Comparison of ENCODE assay signal across 25 cellular contexts in the genomic region with DNA sequence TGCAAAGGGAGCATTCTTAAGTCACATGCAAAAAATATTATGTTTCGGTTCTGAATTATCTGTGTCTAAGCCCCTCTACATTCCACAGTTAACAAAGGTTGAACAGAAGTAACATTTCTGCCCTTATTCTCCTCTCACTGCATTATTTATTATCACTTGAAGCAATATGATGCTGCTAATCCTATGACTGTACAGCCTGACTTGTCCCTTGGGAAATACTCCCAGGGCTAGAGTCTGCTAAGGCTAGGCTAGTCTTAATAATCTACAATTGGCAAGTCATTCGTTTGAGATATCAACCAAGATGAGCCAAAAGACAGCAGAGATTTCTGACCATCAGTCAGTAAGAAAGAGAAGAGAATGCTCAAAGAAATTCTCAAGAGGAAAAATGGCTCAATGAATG.
DNase-seq lines count a peak whose midpoint lies in the region; ATAC-seq, FAIRE-seq and TF ChIP-seq lines count a peak whose summit lies in the region.
"Had no signal": no experiment of that assay in that cellular context is flagged by ENCODE, and none has a peak within 500 bp of the region (broad histone marks: within the 10 kb centered on the region; RNA-seq: fewer than 3 reads in every experiment).

No MANE protein-coding gene starts in this region.

- H3K4me3 ChIP-seq in AG04449 (ENCODE audit: low read depth, low read length) = no peak overlapping the region
- no peak overlapping the region for H3K4me3 ChIP-seq in astrocyte (ENCODE audit: insufficient read depth, low read depth, low read length)
- no peak overlapping the region for H3K4me3 ChIP-seq in gastrocnemius medialis
- H3K4me3 ChIP-seq: ascending aorta, heart right ventricle, right lobe of liver, SJSA1, upper lobe of left lung had no signal

- in situ Hi-C loops in gastrocnemius medialis (cut with MboI; ENCODE audit: low sequenced_read_pairs in 4 of 4) = no loop called here

- no peaks in the 10 kb centered on the region for H3K27me3 Mint-ChIP-seq in astrocyte (ENCODE audit: low read depth, unreplicated experiment)
- H3K27me3 Mint-ChIP-seq in activated CD8-positive, alpha-beta T cell treated with anti-CD3 and anti-CD28 coated beads, Interleukin-2, amount 10 ng/mL, durations not matched to agents 7 days and 5 days (ENCODE audit: low read depth) = no peaks in the 10 kb centered on the region
- H3K27me3 Mint-ChIP-seq: activated naive CD4-positive, alpha-beta T cell treated with anti-CD3 and anti-CD28 coated beads, Interleukin-2, amount 50 U/mL, for 24 hours had no signal

- intact Hi-C loops in gastrocnemius medialis (cut with DNase I; ENCODE audit: low total_unique reads) (no loop called here), left colon (cut with DNase I, micrococcal nuclease) (no loop called here)

- no peak overlapping the region for H3K27ac Mint-ChIP-seq in astrocyte (ENCODE audit: unreplicated experiment)
- H3K27ac Mint-ChIP-seq in activated CD8-positive, alpha-beta T cell treated with anti-CD3 and anti-CD28 coated beads, Interleukin-2, amount 10 ng/mL, durations not matched to agents 7 days and 5 days = no peak overlapping the region
- H3K27ac Mint-ChIP-seq: activated naive CD4-positive, alpha-beta T cell treated with anti-CD3 and anti-CD28 coated beads, Interleukin-2, amount 50 U/mL, for 24 hours; activated T-cell treated with anti-CD3 and anti-CD28 coated beads, Interleukin-2, amount 50 U/mL, for 72 hours; nephron progenitor cell; T-helper 1 cell treated with Interleukin-12 subunit alpha and Interleukin-12 subunit beta and Interleukin-4 antibody, amounts not matched to agents 30 μg/mL and 1 μg/mL, for 36 hours had no signal

- no peaks in the 10 kb centered on the region for H3K4me1 Mint-ChIP-seq in astrocyte (ENCODE audit: low read depth, unreplicated experiment)
- H3K4me1 Mint-ChIP-seq in activated CD8-positive, alpha-beta T cell treated with anti-CD3 and anti-CD28 coated beads, Interleukin-2, amount 10 ng/mL, durations not matched to agents 7 days and 5 days (ENCODE audit: low read depth) = no peaks in the 10 kb centered on the region
- H3K4me1 Mint-ChIP-seq: activated naive CD4-positive, alpha-beta T cell treated with anti-CD3 and anti-CD28 coated beads, Interleukin-2, amount 50 U/mL, for 24 hours had no signal

- H2AFZ ChIP-seq in astrocyte (ENCODE audit: low read depth, low read length) = no peak overlapping the region
- H2AFZ ChIP-seq: parathyroid adenoma had no signal

- H3K9me3 ChIP-seq in astrocyte (ENCODE audit: insufficient read depth, low read depth, low read length) = no peaks in the 10 kb centered on the region
- no peaks in the 10 kb centered on the region for H3K9me3 ChIP-seq in gastrocnemius medialis
- H3K9me3 ChIP-seq: ascending aorta, heart right ventricle, right lobe of liver, SJSA1, upper lobe of left lung had no signal

- peak; percentile 99 for FAIRE-seq in astrocyte (lab: Jason Lieb, UNC)
- FAIRE-seq: RCC 7860 had no signal

- H3K27ac ChIP-seq in astrocyte (ENCODE audit: low read depth, low read length) (no peak overlapping the region), gastrocnemius medialis (no peak overlapping the region)
- H3K27ac ChIP-seq: ascending aorta, heart right ventricle, parathyroid adenoma, right lobe of liver, SJSA1, upper lobe of left lung had no signal

- H3K4me3 Mint-ChIP-seq in astrocyte (ENCODE audit: unreplicated experiment) = no peak overlapping the region
- H3K4me3 Mint-ChIP-seq in activated CD8-positive, alpha-beta T cell treated with anti-CD3 and anti-CD28 coated beads, Interleukin-2, amount 10 ng/mL, durations not matched to agents 7 days and 5 days = no peak overlapping the region
- H3K4me3 Mint-ChIP-seq: activated naive CD4-positive, alpha-beta T cell treated with anti-CD3 and anti-CD28 coated beads, Interleukin-2, amount 50 U/mL, for 24 hours; activated T-cell treated with anti-CD3 and anti-CD28 coated beads, Interleukin-2, amount 50 U/mL, for 72 hours; nephron progenitor cell; T-helper 1 cell treated with Interleukin-12 subunit alpha and Interleukin-12 subunit beta and Interleukin-4 antibody, amounts not matched to agents 30 μg/mL and 1 μg/mL, for 36 hours had no signal

- H4K20me1 ChIP-seq in astrocyte (ENCODE audit: insufficient read depth, low read length) = no peaks in the 10 kb centered on the region

- H3K36me3 ChIP-seq in astrocyte (ENCODE audit: insufficient read depth, low read length) = no peaks in the 10 kb centered on the region
- H3K36me3 ChIP-seq in gastrocnemius medialis = no peaks in the 10 kb centered on the region
- H3K36me3 ChIP-seq: ascending aorta, heart right ventricle, right lobe of liver, SJSA1, upper lobe of left lung had no signal

- H3K4me1 ChIP-seq in astrocyte (ENCODE audit: insufficient read depth, low read length) (no peaks in the 10 kb centered on the region), gastrocnemius medialis (no peaks in the 10 kb centered on the region)
- H3K4me1 ChIP-seq: ascending aorta, heart right ventricle, parathyroid adenoma, right lobe of liver, SJSA1, upper lobe of left lung had no signal

- TF ChIP-seq CTCF in AG04449 (IDR thresholded peaks at IDR 0.05; ENCODE audit: insufficient read depth, low read length, missing control alignments) (no peak), astrocyte (IDR thresholded peaks at IDR 0.05; ENCODE audit: insufficient read depth, low read depth, low read length) (no peak), gastrocnemius medialis (IDR thresholded peaks at IDR 0.05 in 4 of 5, conservative IDR thresholded peaks at IDR 0.05 in 1 of 5) (no peak)

- H3K9me3 Mint-ChIP-seq in astrocyte (ENCODE audit: unreplicated experiment) = peaks cover 2% of the 10 kb centered on the region
- peaks cover 4% of the 10 kb centered on the region for H3K9me3 Mint-ChIP-seq in activated CD8-positive, alpha-beta T cell treated with anti-CD3 and anti-CD28 coated beads, Interleukin-2, amount 10 ng/mL, durations not matched to agents 7 days and 5 days (ENCODE audit: insufficient read depth)
- H3K9me3 Mint-ChIP-seq: activated naive CD4-positive, alpha-beta T cell treated with anti-CD3 and anti-CD28 coated beads, Interleukin-2, amount 50 U/mL, for 24 hours; T-helper 1 cell treated with Interleukin-12 subunit alpha and Interleukin-12 subunit beta and Interleukin-4 antibody, amounts not matched to agents 30 μg/mL and 1 μg/mL, for 36 hours had no signal

- H3K36me3 Mint-ChIP-seq in astrocyte (ENCODE audit: low read depth, unreplicated experiment) = no peaks in the 10 kb centered on the region
- H3K36me3 Mint-ChIP-seq in activated CD8-positive, alpha-beta T cell treated with anti-CD3 and anti-CD28 coated beads, Interleukin-2, amount 10 ng/mL, durations not matched to agents 7 days and 5 days (ENCODE audit: low read depth) = no peaks in the 10 kb centered on the region
- H3K36me3 Mint-ChIP-seq: activated naive CD4-positive, alpha-beta T cell treated with anti-CD3 and anti-CD28 coated beads, Interleukin-2, amount 50 U/mL, for 24 hours had no signal

- no peak overlapping the region for H3K4me2 ChIP-seq in astrocyte (ENCODE audit: low read length)

- no peak for ATAC-seq in gastrocnemius medialis
- no peak for ATAC-seq in activated CD8-positive, alpha-beta T cell treated with anti-CD3 and anti-CD28 coated beads, Interleukin-2, amount 10 ng/mL, durations not matched to agents 7 days and 5 days
- ATAC-seq in left colon = no peak
- ATAC-seq: activated T-cell treated with anti-CD3 and anti-CD28 coated beads, Interleukin-2, amount 50 U/mL, for 72 hours; heart right ventricle; left ventricle myocardium superior; right lobe of liver had no signal

- H3K79me2 ChIP-seq in astrocyte (ENCODE audit: insufficient read depth, low read length) = no peaks in the 10 kb centered on the region
- H3K79me2 ChIP-seq: parathyroid adenoma had no signal

- H3K27me3 ChIP-seq in astrocyte (ENCODE audit: insufficient read depth, low read length) (no peaks in the 10 kb centered on the region), gastrocnemius medialis (no peaks in the 10 kb centered on the region)
- H3K27me3 ChIP-seq: ascending aorta, heart right ventricle, right lobe of liver, SJSA1, upper lobe of left lung had no signal

- POLR2A ChIA-PET in AG04449 (lab: Yijun Ruan, JAX) = no interaction called here
- POLR2A ChIA-PET in activated CD8-positive, alpha-beta T cell treated with anti-CD3 and anti-CD28 coated beads, Interleukin-2, amount 10 ng/mL, durations not matched to agents 7 days and 5 days (lab: Charles Lee) = no interaction called here

- CTCF ChIA-PET in AG04449 (lab: Yijun Ruan, JAX) = no interaction called here
- CTCF ChIA-PET in activated CD8-positive, alpha-beta T cell treated with anti-CD3 and anti-CD28 coated beads, Interleukin-2, amount 10 ng/mL, durations not matched to agents 7 days and 5 days (lab: Charles Lee) = no interaction called here

- peak; percentile 28 for DNase-seq in AG04449 (ENCODE audit: low read depth, low spot score)
- peak; percentile 57 for DNase-seq in GM04504 (ENCODE audit: low read depth)
- no peak for DNase-seq in astrocyte (ENCODE audit: low read depth)
- DNase-seq in hepatic stellate cell (ENCODE audit: low spot score) = peak; percentile 37
- DNase-seq in NCI-H187 (lab: John Stamatoyannopoulos, UW) = no peak
- no peak for DNase-seq in gastrocnemius medialis
- DNase-seq in activated CD8-positive, alpha-beta T cell treated with anti-CD3 and anti-CD28 coated beads, Interleukin-2, amount 10 ng/mL, durations not matched to agents 7 days and 5 days = no peak
- DNase-seq in left colon = no peak
- DNase-seq: activated CD4-positive, alpha-beta T cell treated with anti-CD3 and anti-CD28 coated beads for 4 hours; activated T-cell treated with anti-CD3 and anti-CD28 coated beads, Interleukin-2, amount 50 U/mL, for 72 hours; cerebellar nuclear complex; erythroblast; heart right ventricle; left ventricle myocardium superior; NCI-H1092; NCI-H510A treated with DMSO at 0.1 percent for 48 hours; nephron progenitor cell; right lobe of liver; upper lobe of left lung had no signal

- TF ChIP-seq POLR2A in gastrocnemius medialis (IDR thresholded peaks at IDR 0.05) = no peak

- no peak overlapping the region for H3K9ac ChIP-seq in astrocyte (ENCODE audit: low read length)
- H3K9ac ChIP-seq: parathyroid adenoma had no signal

Comparison
In these comparisons a context has a peak if more than half of its experiments do, and no peak if none do; other contexts are left out.
1. DNase-seq: peak in AG04449 (single experiment), GM04504 (single experiment) and hepatic stellate cell (single experiment); none in astrocyte (single experiment), NCI-H187 (0 of 2), gastrocnemius medialis (0 of 2), activated CD8-positive, alpha-beta T cell treated with anti-CD3 and anti-CD28 coated beads, Interleukin-2, amount 10 ng/mL, durations not matched to agents 7 days and 5 days (single experiment) and left colon (0 of 2).